Comparison of ENCODE assay signal across 5 cellular contexts in genomic region chr2:49836017-49836416, GRCh38.
"Had no signal": no experiment of that assay in that cellular context is flagged by ENCODE, and none has a peak within 500 bp of the region (broad histone marks: within the 10 kb centered on the region; RNA-seq: fewer than 3 reads in every experiment).

No MANE protein-coding gene starts in this region.

- ATAC-seq: GM23338 had no signal

- H3K4me3 ChIP-seq: GM23338 had no signal

- DNase-seq: H9, HCEC 1CT, KBM-7 had no signal

- H3K27ac ChIP-seq: KMS-11 had no signal

- H3K9ac ChIP-seq: KMS-11 had no signal

- H3K4me2 ChIP-seq: GM23338, KMS-11 had no signal
